Comparison of ENCODE assay signal across 1 cellular context in the genomic region with DNA sequence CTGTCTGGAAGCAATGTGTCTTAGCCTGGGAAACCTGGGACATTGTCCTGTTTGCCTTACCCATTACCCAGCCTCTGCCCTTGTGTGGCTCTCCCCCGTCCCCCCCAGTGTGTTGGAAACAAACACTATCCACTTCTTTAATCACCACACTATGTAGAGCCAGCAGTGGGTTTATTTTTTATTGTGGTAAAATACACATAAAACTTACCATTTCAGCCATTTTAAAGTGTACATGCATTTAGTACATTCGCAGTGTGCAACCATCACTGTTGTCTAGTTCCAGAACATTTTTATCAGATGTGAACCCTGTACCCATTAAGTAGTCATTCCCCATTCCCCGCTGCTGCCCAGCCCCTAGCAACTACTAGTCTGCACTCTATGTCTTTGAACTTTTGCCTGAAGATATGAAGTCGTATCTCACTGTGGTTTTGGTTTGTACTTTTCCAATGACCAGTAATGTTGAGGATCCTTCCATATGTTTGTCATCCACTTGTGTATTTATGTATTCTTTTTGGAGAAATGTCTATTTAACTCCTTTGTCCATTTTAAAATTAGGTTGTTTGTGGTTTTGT.
TF ChIP-seq lines count a peak whose summit lies in the region.

No MANE protein-coding gene starts in this region.

TF ChIP-seq in K562, 482 proteins besides CTCF, POLR2A, EP300 and RAD21 (continued from another document):
- TF ChIP-seq, protein P1, sequence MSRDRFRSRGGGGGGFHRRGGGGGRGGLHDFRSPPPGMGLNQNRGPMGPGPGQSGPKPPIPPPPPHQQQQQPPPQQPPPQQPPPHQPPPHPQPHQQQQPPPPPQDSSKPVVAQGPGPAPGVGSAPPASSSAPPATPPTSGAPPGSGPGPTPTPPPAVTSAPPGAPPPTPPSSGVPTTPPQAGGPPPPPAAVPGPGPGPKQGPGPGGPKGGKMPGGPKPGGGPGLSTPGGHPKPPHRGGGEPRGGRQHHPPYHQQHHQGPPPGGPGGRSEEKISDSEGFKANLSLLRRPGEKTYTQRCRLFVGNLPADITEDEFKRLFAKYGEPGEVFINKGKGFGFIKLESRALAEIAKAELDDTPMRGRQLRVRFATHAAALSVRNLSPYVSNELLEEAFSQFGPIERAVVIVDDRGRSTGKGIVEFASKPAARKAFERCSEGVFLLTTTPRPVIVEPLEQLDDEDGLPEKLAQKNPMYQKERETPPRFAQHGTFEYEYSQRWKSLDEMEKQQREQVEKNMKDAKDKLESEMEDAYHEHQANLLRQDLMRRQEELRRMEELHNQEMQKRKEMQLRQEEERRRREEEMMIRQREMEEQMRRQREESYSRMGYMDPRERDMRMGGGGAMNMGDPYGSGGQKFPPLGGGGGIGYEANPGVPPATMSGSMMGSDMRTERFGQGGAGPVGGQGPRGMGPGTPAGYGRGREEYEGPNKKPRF (IDR thresholded peaks at IDR 0.05; ENCODE audit: low read depth, low read length) = no peak
- TF ChIP-seq, protein P2, sequence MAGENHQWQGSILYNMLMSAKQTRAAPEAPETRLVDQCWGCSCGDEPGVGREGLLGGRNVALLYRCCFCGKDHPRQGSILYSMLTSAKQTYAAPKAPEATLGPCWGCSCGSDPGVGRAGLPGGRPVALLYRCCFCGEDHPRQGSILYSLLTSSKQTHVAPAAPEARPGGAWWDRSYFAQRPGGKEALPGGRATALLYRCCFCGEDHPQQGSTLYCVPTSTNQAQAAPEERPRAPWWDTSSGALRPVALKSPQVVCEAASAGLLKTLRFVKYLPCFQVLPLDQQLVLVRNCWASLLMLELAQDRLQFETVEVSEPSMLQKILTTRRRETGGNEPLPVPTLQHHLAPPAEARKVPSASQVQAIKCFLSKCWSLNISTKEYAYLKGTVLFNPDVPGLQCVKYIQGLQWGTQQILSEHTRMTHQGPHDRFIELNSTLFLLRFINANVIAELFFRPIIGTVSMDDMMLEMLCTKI (IDR thresholded peaks at IDR 0.05; ENCODE audit: partially characterized antibody) = no peak
- no peak for TF ChIP-seq MEF2A (IDR thresholded peaks at IDR 0.05; ENCODE audit: control insufficient read depth, low read depth, low read length)
- no peak for TF ChIP-seq GATAD2B (IDR thresholded peaks at IDR 0.05; ENCODE audit: borderline replicate concordance)
- no peak for TF ChIP-seq CBFB (CRISPR knock-in tag; IDR thresholded peaks at IDR 0.05)
- no peak for TF ChIP-seq SRSF1 (IDR thresholded peaks at IDR 0.05; ENCODE audit: low read depth, low read length)
- no peak for TF ChIP-seq AFF4 (CRISPR knock-in tag; IDR thresholded peaks at IDR 0.05)
- no peak for TF ChIP-seq HEY1 (CRISPR knock-in tag; IDR thresholded peaks at IDR 0.05; ENCODE audit: borderline replicate concordance)
- TF ChIP-seq E2F8 (IDR thresholded peaks at IDR 0.05; ENCODE audit: low read depth, partially characterized antibody) = no peak
- TF ChIP-seq NFATC3 (IDR thresholded peaks at IDR 0.05) = no peak
- no peak for TF ChIP-seq E4F1 (CRISPR knock-in tag; IDR thresholded peaks at IDR 0.05; ENCODE audit: borderline replicate concordance)
- peak; percentile 27; the same call in 1 of the 2 replicates for TF ChIP-seq ZBTB17 (CRISPR knock-in tag; IDR thresholded peaks at IDR 0.05)
- no peak for TF ChIP-seq FOXA3 (CRISPR knock-in tag; conservative IDR thresholded peaks at IDR 0.05 in 1 of 2, IDR thresholded peaks at IDR 0.05 in 1 of 2)
